14 cellular contexts compared by ENCODE assay signal in the genomic region with DNA sequence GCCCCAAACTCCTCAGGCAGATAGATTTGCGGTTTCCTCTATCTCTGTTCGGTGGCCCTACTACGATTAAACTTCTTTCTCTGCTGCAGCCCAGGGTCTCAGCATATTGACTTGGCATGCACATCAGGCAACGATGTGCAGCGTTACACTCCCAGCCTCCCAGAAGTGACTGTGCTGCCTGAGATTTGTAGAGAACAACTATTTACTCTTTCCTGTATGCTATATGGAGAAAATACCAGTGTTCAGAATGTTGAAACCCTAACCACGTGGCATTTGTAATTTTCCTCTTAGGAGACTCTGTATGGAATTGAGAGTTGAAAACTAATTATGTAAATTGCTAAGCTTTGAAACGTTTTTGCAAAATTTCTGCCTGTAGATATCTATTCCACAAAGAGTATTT.
"Had no signal": no experiment of that assay in that cellular context is flagged by ENCODE, and none has a peak within 500 bp of the region (broad histone marks: within the 10 kb centered on the region; RNA-seq: fewer than 3 reads in every experiment).

No MANE protein-coding gene starts in this region.

- H3K4me1 ChIP-seq: lower lobe of right lung had no signal

- H3K27ac ChIP-seq: gastrocnemius medialis, heart right ventricle, lower lobe of right lung, pancreas, transverse colon had no signal

- H3K4me3 ChIP-seq: gastrocnemius medialis, heart right ventricle, lower lobe of right lung, pancreas, transverse colon had no signal

- H3K9me3 ChIP-seq: gastrocnemius medialis, lower lobe of right lung, pancreas, transverse colon had no signal

- H3K36me3 ChIP-seq: gastrocnemius medialis, heart right ventricle, lower lobe of right lung, pancreas, transverse colon had no signal

- H3K27me3 ChIP-seq: gastrocnemius medialis, heart right ventricle, pancreas, transverse colon had no signal

- DNase-seq: activated CD4-positive, alpha-beta T cell treated with anti-CD3 and anti-CD28 coated beads for 1 hour; activated CD4-positive, alpha-beta T cell treated with anti-CD3 and anti-CD28 coated beads, Interleukin-2, amount 50 U/mL, for 48 hours; activated CD8-positive, alpha-beta memory T cell treated with anti-CD3 and anti-CD28 coated beads, Interleukin-2, amount 10 ng/mL, durations not matched to agents 7 days and 5 days; activated effector memory CD4-positive, alpha-beta T cell treated with Interleukin-2 at 50 U/mL for 16 hours; activated naive CD8-positive, alpha-beta T cell treated with anti-CD3 and anti-CD28 coated beads for 36 hours; activated T-cell treated with anti-CD3 and anti-CD28 coated beads, Interleukin-2, amount 50 U/mL, for 4 hours; dermis blood vessel endothelial cell; gastrocnemius medialis; heart right ventricle; left colon; lower lobe of right lung; pancreas; stimulated activated naive B cell treated with anti-CD40 and anti-IgM and Interleukin-4, amounts not matched to agents 10 μg/mL and 1 μg/mL and 100 μg/mL, for 72 hours; transverse colon had no signal
